In the genomic region with DNA sequence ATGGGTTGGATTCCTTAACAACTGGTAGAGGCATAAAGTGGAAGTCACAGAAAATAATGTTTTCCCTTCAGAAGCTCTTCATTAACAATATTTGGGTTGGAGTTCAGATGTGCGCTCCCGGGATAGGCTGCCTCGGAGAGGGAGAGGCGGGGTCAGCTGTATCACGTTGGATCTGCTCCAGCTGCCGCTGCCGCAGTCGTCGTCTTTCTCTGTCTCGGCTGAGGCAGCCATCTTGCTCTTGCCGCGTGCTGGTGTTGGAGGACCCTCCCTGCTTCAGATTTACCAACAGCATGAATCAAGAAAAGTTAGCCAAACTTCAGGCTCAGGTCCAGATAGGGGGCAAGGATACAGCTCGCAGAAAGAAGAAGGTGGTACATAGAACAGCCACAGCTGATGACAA, we compare ENCODE assay signal across 25 cellular contexts.
"Had no signal": no experiment of that assay in that cellular context is flagged by ENCODE, and none has a peak within 500 bp of the region (broad histone marks: within the 10 kb centered on the region; RNA-seq: fewer than 3 reads in every experiment).

No MANE protein-coding gene starts in this region.

- H2AFZ ChIP-seq: hepatocyte, parathyroid adenoma had no signal

- H3K4me2 ChIP-seq: hepatocyte had no signal

- H3K9me3 ChIP-seq: body of pancreas, left ventricle myocardium inferior, sigmoid colon, thoracic aorta had no signal

- H3K36me3 Mint-ChIP-seq: immature natural killer cell; stimulated activated naive B cell treated with anti-CD40 and anti-IgM and Interleukin-4, amounts not matched to agents 10 μg/mL and 1 μg/mL and 100 μg/mL, for 72 hours had no signal

- H3K9ac ChIP-seq: parathyroid adenoma had no signal

- ATAC-seq: activated CD4-positive, CD25-positive, alpha-beta regulatory T cell treated with anti-CD3 and anti-CD28 coated beads, Interleukin-2, amount 50 U/mL, for 24 hours; activated naive CD8-positive, alpha-beta T cell treated with anti-CD3 and anti-CD28 coated beads, Interleukin-2, amount 50 U/mL, for 24 hours; body of pancreas; foreskin keratinocyte; stimulated activated naive B cell treated with anti-CD40 and anti-IgM and Interleukin-4, amounts not matched to agents 10 μg/mL and 1 μg/mL and 100 μg/mL, for 72 hours had no signal

- H3K4me3 Mint-ChIP-seq: activated CD4-positive, alpha-beta memory T cell treated with anti-CD3 and anti-CD28 coated beads, Interleukin-2, amount 10 ng/mL, durations not matched to agents 7 days and 5 days; activated CD4-positive, alpha-beta T cell treated with anti-CD3 and anti-CD28 coated beads, Interleukin-2, amount 10 ng/mL, durations not matched to agents 24 days and 14 days; activated naive CD8-positive, alpha-beta T cell treated with anti-CD3 and anti-CD28 coated beads, Interleukin-2, amount 50 U/mL, for 24 hours; activated T-helper 1 cell treated with anti-CD3 and anti-CD28 coated beads, Interleukin-12 subunit alpha, Interleukin-12 subunit beta, Interleukin-2, Interleukin-4 antibody, amounts not matched to agents 30 ng/mL and 10 ng/mL and 1 ng/mL, durations not matched to agents 14 hours and 24 hours and 36 hours; immature natural killer cell; nephron; stimulated activated naive B cell treated with anti-CD40 and anti-IgM and Interleukin-4, amounts not matched to agents 10 μg/mL and 1 μg/mL and 100 μg/mL, for 72 hours had no signal

- H3K27ac ChIP-seq: body of pancreas, cardiac muscle cell, foreskin keratinocyte, hepatocyte, parathyroid adenoma, thoracic aorta had no signal

- H3K27ac Mint-ChIP-seq: activated CD4-positive, alpha-beta memory T cell treated with anti-CD3 and anti-CD28 coated beads, Interleukin-2, amount 10 ng/mL, durations not matched to agents 7 days and 5 days; activated CD4-positive, alpha-beta T cell treated with anti-CD3 and anti-CD28 coated beads, Interleukin-2, amount 10 ng/mL, durations not matched to agents 24 days and 14 days; activated naive CD8-positive, alpha-beta T cell treated with anti-CD3 and anti-CD28 coated beads, Interleukin-2, amount 50 U/mL, for 24 hours; activated T-helper 1 cell treated with anti-CD3 and anti-CD28 coated beads, Interleukin-12 subunit alpha, Interleukin-12 subunit beta, Interleukin-2, Interleukin-4 antibody, amounts not matched to agents 30 ng/mL and 10 ng/mL and 1 ng/mL, durations not matched to agents 14 hours and 24 hours and 36 hours; immature natural killer cell; nephron; stimulated activated naive B cell treated with anti-CD40 and anti-IgM and Interleukin-4, amounts not matched to agents 10 μg/mL and 1 μg/mL and 100 μg/mL, for 72 hours had no signal

- DNase-seq: activated CD4-positive, alpha-beta memory T cell treated with anti-CD3 and anti-CD28 coated beads, Interleukin-2, amount 10 ng/mL, durations not matched to agents 7 days and 5 days; activated CD4-positive, alpha-beta T cell treated with anti-CD3 and anti-CD28 coated beads, Interleukin-2, amount 10 ng/mL, durations not matched to agents 24 days and 14 days; activated gamma-delta T cell; activated naive CD4-positive, alpha-beta T cell treated with anti-CD3 and anti-CD28 coated beads, Interleukin-2, amount 50 U/mL, for 16 hours; activated naive CD8-positive, alpha-beta T cell treated with anti-CD3 and anti-CD28 coated beads, Interleukin-2, amount 50 U/mL, for 24 hours; anterior cingulate cortex; body of pancreas; cortex of kidney; effector CD4-positive, alpha-beta T cell; erythroblast; foreskin keratinocyte; immature natural killer cell; kidney glomerular epithelial cell; left ventricle myocardium inferior; sigmoid colon; stimulated activated CD4-positive, alpha-beta T cell treated with anti-CD3 and anti-CD28 coated beads, Interleukin-2, amount 100 ng/mL, for 48 hours; stimulated activated CD8-positive, alpha-beta memory T cell treated with anti-CD3 and anti-CD28 coated beads, Interleukin-4, amount 100 ng/mL, for 48 hours; stimulated activated naive B cell treated with anti-CD40 and anti-IgM and Interleukin-4, amounts not matched to agents 10 μg/mL and 1 μg/mL and 100 μg/mL, for 72 hours had no signal

- H3K9me3 Mint-ChIP-seq: activated CD4-positive, alpha-beta memory T cell treated with anti-CD3 and anti-CD28 coated beads, Interleukin-2, amount 10 ng/mL, durations not matched to agents 7 days and 5 days; nephron; stimulated activated naive B cell treated with anti-CD40 and anti-IgM and Interleukin-4, amounts not matched to agents 10 μg/mL and 1 μg/mL and 100 μg/mL, for 72 hours had no signal

- H3K27me3 Mint-ChIP-seq: activated CD4-positive, alpha-beta memory T cell treated with anti-CD3 and anti-CD28 coated beads, Interleukin-2, amount 10 ng/mL, durations not matched to agents 7 days and 5 days; activated CD4-positive, alpha-beta T cell treated with anti-CD3 and anti-CD28 coated beads, Interleukin-2, amount 10 ng/mL, durations not matched to agents 24 days and 14 days; stimulated activated naive B cell treated with anti-CD40 and anti-IgM and Interleukin-4, amounts not matched to agents 10 μg/mL and 1 μg/mL and 100 μg/mL, for 72 hours had no signal

- H3K36me3 ChIP-seq: cardiac muscle cell, sigmoid colon, thoracic aorta had no signal

- H3K4me3 ChIP-seq: body of pancreas, cardiac muscle cell, hepatocyte, left ventricle myocardium inferior, sigmoid colon, thoracic aorta had no signal

- H3K27me3 ChIP-seq: body of pancreas, cardiac muscle cell, foreskin keratinocyte, hepatocyte, sigmoid colon had no signal

- H3K4me1 Mint-ChIP-seq: immature natural killer cell, nephron had no signal
